ENCODE assay signal across 13 cellular contexts in genomic region chr17:48570325-48571023, GRCh38. TPM values are rescaled to one million over a fixed set of nuclear protein-coding genes. Genes with fewer than 3 reads are reported as not detected.
DNase-seq lines count a peak whose midpoint lies in the region; ATAC-seq and TF ChIP-seq lines count a peak whose summit lies in the region.
"Had no signal": no experiment of that assay in that cellular context is flagged by ENCODE, and none has a peak within 500 bp of the region (broad histone marks: within the 10 kb centered on the region; RNA-seq: fewer than 3 reads in every experiment).

No MANE protein-coding gene starts in this region.

- H4K8ac ChIP-seq in neuronal stem cell (ENCODE audit: low read depth, low read length), result no peak overlapping the region

- H2AFZ ChIP-seq in fibroblast of lung (ENCODE audit: low read length) (no peak overlapping the region), neuronal stem cell (ENCODE audit: low read length) (no peak overlapping the region)

- H3K4me1 ChIP-seq in Peyer's patch, result peaks cover 0 to 55% (median 2%) of the 10 kb centered on the region in 4 donors
- peaks cover 37% of the 10 kb centered on the region for H3K4me1 ChIP-seq in fibroblast of lung (ENCODE audit: control insufficient read depth, extremely low read depth, insufficient read depth, low read length)
- H3K4me1 ChIP-seq in neuronal stem cell (ENCODE audit: control insufficient read depth in 2 of 2, insufficient read depth in 1 of 2, low read depth in 1 of 2, low read length in 2 of 2), result no peaks in the 10 kb centered on the region
- H3K4me1 ChIP-seq: uterus had no signal

- no peak overlapping the region for H3K14ac ChIP-seq in neuronal stem cell (ENCODE audit: low read length)

- no peak overlapping the region for H4K91ac ChIP-seq in neuronal stem cell (ENCODE audit: low read depth, low read length, poor library complexity)

- no peak for DNase-seq in AG04449 (ENCODE audit: low read depth, low spot score)
- DNase-seq in Peyer's patch, result peak in 1 of 3 donors; percentile 43
- DNase-seq in fibroblast of lung (ENCODE audit: low read depth in 2 of 2), result peak; percentile 60 to 70
- no peak for DNase-seq in neuronal stem cell (ENCODE audit: low spot score)
- DNase-seq in NCI-H2171 treated with DMSO at 0.1 percent for 48 hours (lab: John Stamatoyannopoulos, UW), result no peak
- no peak for DNase-seq in UCSD-AML1 (lab: John Stamatoyannopoulos, UW; ENCODE audit: unreplicated experiment)
- no peak for DNase-seq in foreskin melanocyte
- DNase-seq: activated CD4-positive, alpha-beta T cell treated with anti-CD3 and anti-CD28 coated beads for 1 hour; activated T-cell treated with anti-CD3 and anti-CD28 coated beads, Interleukin-2, amount 50 U/mL, for 24 hours; body of pancreas; NCI-H1417 treated with DMSO at 0.1 percent for 48 hours; uterus had no signal

- peak overlapping the region; percentile 86 for H3K4me2 ChIP-seq in fibroblast of lung (ENCODE audit: extremely low read depth, insufficient read depth, low read length)
- H3K4me2 ChIP-seq in neuronal stem cell (ENCODE audit: insufficient read depth, low read length, poor library complexity, severe bottlenecking), result no peak overlapping the region

- H2BK120ac ChIP-seq in neuronal stem cell (ENCODE audit: low read depth, low read length), result no peak overlapping the region

- H3K79me1 ChIP-seq in neuronal stem cell (ENCODE audit: low read depth, low read length), result no peaks in the 10 kb centered on the region

- H3K79me2 ChIP-seq in fibroblast of lung (ENCODE audit: control insufficient read depth, insufficient read depth, low read length), result peaks cover 100% of the 10 kb centered on the region

- POLR2A ChIA-PET in AG04449 (lab: Yijun Ruan, JAX), result interaction anchor here (0.7 to 2.3 kb wide), 5 partner anchors 11 to 24 kb away, joined by 3 to 17 read pairs (median 4); no protein-coding TSS in a partner anchor

- WGBS in neuronal stem cell (ENCODE audit: extremely low coverage in 2 of 2, insufficient read length in 2 of 2, insufficient replicate concordance in 1 of 2), 2 donors, result no CpG with 5 or more reads among the region's 19 CpGs

- no peaks in the 10 kb centered on the region for H4K20me1 ChIP-seq in fibroblast of lung (ENCODE audit: control insufficient read depth, extremely low read depth, insufficient read depth, low read length)

- H3K27me3 ChIP-seq in Peyer's patch (no peaks in the 10 kb centered on the region), fibroblast of lung (ENCODE audit: control insufficient read depth, insufficient read depth, low read length) (no peaks in the 10 kb centered on the region), neuronal stem cell (ENCODE audit: control insufficient read depth in 3 of 3, insufficient read depth in 3 of 3, low read depth in 1 of 3, low read length in 3 of 3) (peaks cover 57 to 100% (median 99%) of the 10 kb centered on the region in 3 experiments)

- no peak overlapping the region for H2AK5ac ChIP-seq in neuronal stem cell (ENCODE audit: low read depth, low read length)

- H3K4me3 ChIP-seq in AG04449 (ENCODE audit: low read depth, low read length) (peak overlapping the region; percentile 54), Peyer's patch (peak overlapping the region in 2 of 4 donors; percentile 20 to 34), fibroblast of lung (replicated peaks in 1 of 4; ENCODE audit: control extremely low read depth in 1 of 4, insufficient read depth in 1 of 4, low read depth in 3 of 4, low read length in 4 of 4) (peak overlapping the region; percentile 44 to 98 (median 64)), neuronal stem cell (ENCODE audit: low read length in 2 of 2) (no peak overlapping the region)
- H3K4me3 ChIP-seq: body of pancreas, uterus had no signal

- H2BK12ac ChIP-seq in neuronal stem cell (ENCODE audit: low read length), result no peak overlapping the region

- H3K9me3 ChIP-seq in Peyer's patch (no peaks in the 10 kb centered on the region), fibroblast of lung (ENCODE audit: control insufficient read depth, insufficient read depth, low read depth, low read length) (no peaks in the 10 kb centered on the region), neuronal stem cell (replicated peaks in 1 of 2; ENCODE audit: control insufficient read depth in 2 of 2, insufficient read depth in 1 of 2, low read depth in 1 of 2, low read length in 2 of 2) (peaks cover 0 to 4% of the 10 kb centered on the region in 2 donors)
- H3K9me3 ChIP-seq: body of pancreas, uterus had no signal

- H3K27ac ChIP-seq in Peyer's patch (peak overlapping the region; percentile 54 to 92 (median 67)), fibroblast of lung (ENCODE audit: insufficient read depth, low read length) (peak overlapping the region; percentile 98), neuronal stem cell (replicated peaks; ENCODE audit: low read length) (no peak overlapping the region)

- H3K9ac ChIP-seq in fibroblast of lung (ENCODE audit: insufficient read depth, low read length) (peak overlapping the region; percentile 68), neuronal stem cell (ENCODE audit: low read depth, low read length, poor library complexity) (no peak overlapping the region)

- no peak overlapping the region for H2BK5ac ChIP-seq in neuronal stem cell (ENCODE audit: low read length)

- H3K36me3 ChIP-seq in Peyer's patch (peaks cover 0 to 12% (median 0%) of the 10 kb centered on the region in 3 donors), fibroblast of lung (ENCODE audit: control insufficient read depth, insufficient read depth, low read length) (peaks cover 10% of the 10 kb centered on the region), neuronal stem cell (replicated peaks in 1 of 2; ENCODE audit: control insufficient read depth in 2 of 2, insufficient read depth in 2 of 2, low read length in 2 of 2) (no peaks in the 10 kb centered on the region)
- H3K36me3 ChIP-seq: uterus had no signal

- no peak for TF ChIP-seq CTCF in AG04449 (IDR thresholded peaks at IDR 0.05; ENCODE audit: insufficient read depth, low read length, missing control alignments)
- TF ChIP-seq CTCF in Peyer's patch (IDR thresholded peaks at IDR 0.05), result no peak
- TF ChIP-seq CTCF in fibroblast of lung (conservative IDR thresholded peaks at IDR 0.05 in 1 of 2, IDR thresholded peaks at IDR 0.05 in 1 of 2; ENCODE audit: low read depth in 1 of 2, low read length in 2 of 2), result no peak

- ATAC-seq in GM21515 (IDR thresholded peaks at IDR 0.05; ENCODE audit: unreplicated experiment), result no peak
- ATAC-seq: body of pancreas had no signal

- CTCF ChIA-PET in AG04449 (lab: Yijun Ruan, JAX), result interaction anchor here (0.7 to 3.5 kb wide), 6 partner anchors 10 to 234 kb away, joined by 3 to 22 read pairs (median 6); no protein-coding TSS in a partner anchor

- peak overlapping the region; percentile 66 for H3K23ac ChIP-seq in neuronal stem cell (ENCODE audit: low read depth, low read length, poor library complexity)

- no peak for TF ChIP-seq POLR2A in Peyer's patch (IDR thresholded peaks at IDR 0.05)

- no peak overlapping the region for H3K18ac ChIP-seq in neuronal stem cell (ENCODE audit: low read length)

- H2BK15ac ChIP-seq in neuronal stem cell (ENCODE audit: low read length), result no peak overlapping the region

- H3K4ac ChIP-seq in neuronal stem cell (ENCODE audit: low read length), result no peak overlapping the region

RNA-seq across cellular contexts. Expression of gene HOXB4, which starts 7.7 kb away (rescaled TPM):
- total RNA-seq in Peyer's patch (1 to 10 TPM; 1.8 to 6.6 (median 5.1) TPM), fibroblast of lung (6.2 and 8.9 TPM in 2 replicates)
- 3.4 and 3.8 TPM in 2 replicates for polyA plus RNA-seq in fibroblast of lung
- polyA plus RNA-seq in fibroblast of lung (2012), result 4.5 and 5.6 TPM in 2 replicates
- 3.8 and 5.0 TPM in 2 replicates for polyA minus RNA-seq in fibroblast of lung (ENCODE audit: low replicate concordance)
- not detected for polyA plus RNA-seq in neuronal stem cell (2013, experiment 1 of 2)
- polyA plus RNA-seq in neuronal stem cell (2013, experiment 2 of 2), result not detected

RNA-seq across cellular contexts. Expression of gene HOXB3, which starts 19.6 kb away (rescaled TPM):
- total RNA-seq in Peyer's patch (10 to 100 TPM; 37.0 to 89.3 (median 65.4) TPM), fibroblast of lung (15.7 and 28.6 TPM in 2 replicates)
- 15.7 and 19.5 TPM in 2 replicates for polyA plus RNA-seq in fibroblast of lung
- 20.9 and 25.3 TPM in 2 replicates for polyA plus RNA-seq in fibroblast of lung (2012)
- 3.5 and 4.9 TPM in 2 replicates for polyA minus RNA-seq in fibroblast of lung (ENCODE audit: low replicate concordance)
- polyA plus RNA-seq in neuronal stem cell (2013, experiment 1 of 2), result not detected
- polyA plus RNA-seq in neuronal stem cell (2013, experiment 2 of 2), result not detected

RNA-seq across cellular contexts. Expression of gene HOXB5, which starts 23.1 kb away (rescaled TPM):
- total RNA-seq in Peyer's patch, result 10 to 100 TPM in 3 of 4 donors, 1 to 10 TPM in 1; 7.7 to 22.5 (median 15.0) TPM
- 1.0 and 2.1 TPM in 2 replicates for total RNA-seq in fibroblast of lung
- polyA plus RNA-seq in fibroblast of lung, result 9.4 and 17.2 TPM in 2 replicates
- 24.6 and 41.8 TPM in 2 replicates for polyA plus RNA-seq in fibroblast of lung (2012)
- 3.8 and 5.5 TPM in 2 replicates for polyA minus RNA-seq in fibroblast of lung (ENCODE audit: low replicate concordance)
- polyA plus RNA-seq in neuronal stem cell (2013, experiment 1 of 2), result not detected
- not detected for polyA plus RNA-seq in neuronal stem cell (2013, experiment 2 of 2)

RNA-seq across cellular contexts. Expression of gene HOXB2, which starts 25.6 kb away (rescaled TPM):
- total RNA-seq in Peyer's patch (1 to 10 TPM; 1.4 to 9.6 (median 4.1) TPM), fibroblast of lung (9.2 and 12.2 TPM in 2 replicates)
- 12.3 and 15.9 TPM in 2 replicates for polyA plus RNA-seq in fibroblast of lung
- 18.2 and 25.8 TPM in 2 replicates for polyA plus RNA-seq in fibroblast of lung (2012)
- polyA minus RNA-seq in fibroblast of lung (ENCODE audit: low replicate concordance), result 10.2 and 12.9 TPM in 2 replicates
- not detected for polyA plus RNA-seq in neuronal stem cell (2013, experiment 1 of 2)
- polyA plus RNA-seq in neuronal stem cell (2013, experiment 2 of 2), result not detected

RNA-seq across cellular contexts. Expression of gene HOXB6, which starts 34.3 kb away (rescaled TPM):
- total RNA-seq in Peyer's patch (10 to 100 TPM; 34.3 to 98.4 (median 66.7) TPM), fibroblast of lung (10.5 and 16.2 TPM in 2 replicates)
- 28.9 and 42.1 TPM in 2 replicates for polyA plus RNA-seq in fibroblast of lung
- 36.4 and 58.8 TPM in 2 replicates for polyA plus RNA-seq in fibroblast of lung (2012)
- polyA minus RNA-seq in fibroblast of lung (ENCODE audit: low replicate concordance), result 33.2 and 59.3 TPM in 2 replicates
- polyA plus RNA-seq in neuronal stem cell (2013, experiment 1 of 2), result not detected
- not detected for polyA plus RNA-seq in neuronal stem cell (2013, experiment 2 of 2)

Comparison
In these comparisons a context has a peak if more than half of its experiments do, and no peak if none do; other contexts are left out.
1. DNase-seq: peak in fibroblast of lung (2 of 2); none in AG04449 (single experiment), neuronal stem cell (single experiment), NCI-H2171 treated with DMSO at 0.1 percent for 48 hours (single experiment), UCSD-AML1 (single experiment) and foreskin melanocyte (single experiment).
2. H3K4me3 ChIP-seq: peak in AG04449 (single experiment) and fibroblast of lung (4 of 4); none in neuronal stem cell (0 of 2).